8 cellular contexts compared by ENCODE assay signal in the genomic region with DNA sequence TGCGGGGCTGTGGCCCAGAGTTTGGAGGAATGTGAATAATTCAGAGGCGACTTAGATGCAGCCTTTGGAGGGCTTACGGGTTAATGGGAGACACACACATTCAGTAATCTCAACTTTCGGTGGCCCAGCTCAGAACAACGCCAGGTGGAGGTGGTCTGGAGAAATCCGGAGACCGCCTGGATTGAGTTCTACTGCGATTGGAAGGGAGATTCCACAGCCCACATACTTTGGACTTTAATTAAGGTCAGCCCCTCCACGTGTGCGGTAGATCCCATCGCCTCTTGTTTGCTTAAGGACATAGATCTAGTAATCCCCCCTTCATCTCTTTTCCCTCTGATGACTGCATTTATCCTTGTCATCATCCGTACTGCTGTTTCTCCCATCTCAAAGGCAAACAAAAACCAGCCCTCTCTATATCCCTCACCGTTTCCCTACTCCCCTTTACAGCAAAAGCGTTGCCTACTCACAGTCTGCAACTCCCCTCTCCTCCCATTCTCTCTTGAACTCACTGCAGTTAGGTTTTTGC. TPM values are rescaled to one million over a fixed set of nuclear protein-coding genes. Genes with fewer than 3 reads are reported as not detected.
DNase-seq lines count a peak whose midpoint lies in the region; ATAC-seq lines count a peak whose summit lies in the region.

No MANE protein-coding gene starts in this region.

- peak overlapping the region; percentile 96 for H3K4me3 Mint-ChIP-seq in activated CD8-positive, alpha-beta memory T cell treated with anti-CD3 and anti-CD28 coated beads, Interleukin-2, amount 10 ng/mL, durations not matched to agents 7 days and 5 days
- H3K4me3 Mint-ChIP-seq in naive thymus-derived CD8-positive, alpha-beta T cell: peak overlapping the region; percentile 91 to 100 (median 100)

- CTCF ChIA-PET in activated CD8-positive, alpha-beta memory T cell treated with anti-CD3 and anti-CD28 coated beads, Interleukin-2, amount 10 ng/mL, durations not matched to agents 7 days and 5 days (lab: Charles Lee): interaction anchor here (0.6 to 1.6 kb wide), 14 partner anchors 11 to 317 kb away, joined by 3 to 6 read pairs (median 3); a partner anchor contains a TSS

- H3K27me3 ChIP-seq in duodenal mucosa (ENCODE audit: control insufficient read depth in 1 of 2, insufficient read depth in 2 of 2, low read length in 2 of 2): no peaks in the 10 kb centered on the region

- no peaks in the 10 kb centered on the region for H3K9me3 ChIP-seq in duodenal mucosa (ENCODE audit: control insufficient read depth in 1 of 2, low read length in 2 of 2)

- peaks cover 16 to 22% of the 10 kb centered on the region in 2 donors for H3K4me1 ChIP-seq in duodenal mucosa (ENCODE audit: control insufficient read depth in 1 of 2, insufficient read depth in 2 of 2, low read length in 2 of 2)

- H3K27ac ChIP-seq in duodenal mucosa (ENCODE audit: low read depth, low read length): peak overlapping the region; percentile 89

- peak overlapping the region; percentile 96 to 100 for H3K4me3 ChIP-seq in duodenal mucosa (ENCODE audit: low read depth in 1 of 2, low read length in 2 of 2)

- no peaks in the 10 kb centered on the region for H3K27me3 Mint-ChIP-seq in activated CD8-positive, alpha-beta memory T cell treated with anti-CD3 and anti-CD28 coated beads, Interleukin-2, amount 10 ng/mL, durations not matched to agents 7 days and 5 days
- no peaks in the 10 kb centered on the region for H3K27me3 Mint-ChIP-seq in naive thymus-derived CD8-positive, alpha-beta T cell

- no peak for ATAC-seq in activated CD8-positive, alpha-beta memory T cell treated with anti-CD3 and anti-CD28 coated beads, Interleukin-2, amount 10 ng/mL, durations not matched to agents 7 days and 5 days
- ATAC-seq in naive thymus-derived CD8-positive, alpha-beta T cell: peak; percentile 1 to 2
- ATAC-seq in HG02763 (IDR thresholded peaks at IDR 0.05; ENCODE audit: unreplicated experiment) (no peak), HG03097 (IDR thresholded peaks at IDR 0.05; ENCODE audit: low FRiP score, unreplicated experiment) (no peak)

- H3K9me3 Mint-ChIP-seq in activated CD8-positive, alpha-beta memory T cell treated with anti-CD3 and anti-CD28 coated beads, Interleukin-2, amount 10 ng/mL, durations not matched to agents 7 days and 5 days (ENCODE audit: low read depth): no peaks in the 10 kb centered on the region
- H3K9me3 Mint-ChIP-seq in naive thymus-derived CD8-positive, alpha-beta T cell: no peaks in the 10 kb centered on the region

- peaks cover 13 to 19% of the 10 kb centered on the region in 2 donors for H3K36me3 ChIP-seq in duodenal mucosa (ENCODE audit: control insufficient read depth in 1 of 2, insufficient read depth in 2 of 2, low read length in 2 of 2)

- no peak for DNase-seq in activated CD8-positive, alpha-beta memory T cell treated with anti-CD3 and anti-CD28 coated beads, Interleukin-2, amount 10 ng/mL, durations not matched to agents 7 days and 5 days
- no peak for DNase-seq in activated CD8-positive, alpha-beta memory T cell treated with anti-CD3 and anti-CD28 coated beads, Interleukin-2, amount 50 U/mL, for 4 hours
- DNase-seq in NCI-H82 (lab: John Stamatoyannopoulos, UW) (peak; percentile 86), NCI-H128 (lab: John Stamatoyannopoulos, UW; ENCODE audit: unreplicated experiment) (no peak)
- no peak for DNase-seq in naive thymus-derived CD8-positive, alpha-beta T cell

- H3K9ac ChIP-seq in duodenal mucosa (ENCODE audit: low read depth in 1 of 2, low read length in 2 of 2): peak overlapping the region; percentile 90 to 99

- H3K36me3 Mint-ChIP-seq in activated CD8-positive, alpha-beta memory T cell treated with anti-CD3 and anti-CD28 coated beads, Interleukin-2, amount 10 ng/mL, durations not matched to agents 7 days and 5 days: peaks cover 2% of the 10 kb centered on the region
- peaks cover 0 to 5% (median 0%) of the 10 kb centered on the region in 3 donors for H3K36me3 Mint-ChIP-seq in naive thymus-derived CD8-positive, alpha-beta T cell

- H3K27ac Mint-ChIP-seq in activated CD8-positive, alpha-beta memory T cell treated with anti-CD3 and anti-CD28 coated beads, Interleukin-2, amount 10 ng/mL, durations not matched to agents 7 days and 5 days: peak overlapping the region; percentile 99
- H3K27ac Mint-ChIP-seq in naive thymus-derived CD8-positive, alpha-beta T cell: peak overlapping the region; percentile 98 to 100 (median 100)

- H3K4me1 Mint-ChIP-seq in activated CD8-positive, alpha-beta memory T cell treated with anti-CD3 and anti-CD28 coated beads, Interleukin-2, amount 10 ng/mL, durations not matched to agents 7 days and 5 days: peaks cover 28% of the 10 kb centered on the region
- peaks cover 15 to 32% (median 30%) of the 10 kb centered on the region in 4 donors for H3K4me1 Mint-ChIP-seq in naive thymus-derived CD8-positive, alpha-beta T cell

- POLR2A ChIA-PET in naive thymus-derived CD8-positive, alpha-beta T cell (lab: Charles Lee): interaction anchor here (0.7 to 2.1 kb wide), 33 partner anchors 10 to 860 kb away, joined by 3 to 16 read pairs (median 5); a partner anchor contains a TSS

RNA-seq across cellular contexts. Expression of a gene that starts 0.7 kb away (rescaled TPM):
- total RNA-seq in activated CD8-positive, alpha-beta memory T cell treated with anti-CD3 and anti-CD28 coated beads, Interleukin-2, amount 10 ng/mL, durations not matched to agents 7 days and 5 days: 10 to 100 TPM; 39.8 to 43.3 TPM
- total RNA-seq in naive thymus-derived CD8-positive, alpha-beta T cell: 100 to 1,000 TPM; 112 to 113 TPM
- polyA plus RNA-seq in naive thymus-derived CD8-positive, alpha-beta T cell: 10 to 100 TPM; 29.5 to 39.6 (median 31.1) TPM

RNA-seq across cellular contexts. Expression of a gene that starts 32.6 kb away (rescaled TPM):
- total RNA-seq in activated CD8-positive, alpha-beta memory T cell treated with anti-CD3 and anti-CD28 coated beads, Interleukin-2, amount 10 ng/mL, durations not matched to agents 7 days and 5 days: under 1 TPM; 0.70 TPM
- total RNA-seq in naive thymus-derived CD8-positive, alpha-beta T cell: 1 to 10 TPM; 2.9 to 3.7 TPM
- polyA plus RNA-seq in naive thymus-derived CD8-positive, alpha-beta T cell: 1 to 10 TPM in 2 of 3 donors, under 1 TPM in 1; 0.20 to 2.5 (median 2.0) TPM

RNA-seq across cellular contexts. Expression of a gene that starts 32.7 kb away (rescaled TPM):
- total RNA-seq in activated CD8-positive, alpha-beta memory T cell treated with anti-CD3 and anti-CD28 coated beads, Interleukin-2, amount 10 ng/mL, durations not matched to agents 7 days and 5 days: 1 to 10 TPM; 4.1 to 5.4 TPM
- 10 to 100 TPM; 28.7 to 30.7 TPM for total RNA-seq in naive thymus-derived CD8-positive, alpha-beta T cell
- polyA plus RNA-seq in naive thymus-derived CD8-positive, alpha-beta T cell: under 1 TPM; 0.06 to 0.47 (median 0.14) TPM

RNA-seq across cellular contexts. Expression of a gene that starts 58.9 kb away (rescaled TPM):
- 10 to 100 TPM; 11.2 to 11.8 TPM for total RNA-seq in activated CD8-positive, alpha-beta memory T cell treated with anti-CD3 and anti-CD28 coated beads, Interleukin-2, amount 10 ng/mL, durations not matched to agents 7 days and 5 days
- total RNA-seq in naive thymus-derived CD8-positive, alpha-beta T cell: 10 to 100 TPM; 39.1 to 41.1 TPM
- 10 to 100 TPM; 37.8 to 81.4 (median 72.7) TPM for polyA plus RNA-seq in naive thymus-derived CD8-positive, alpha-beta T cell

Comparison
In these comparisons a context has a peak if more than half of its experiments do, and no peak if none do; other contexts are left out.
1. ATAC-seq: peak in naive thymus-derived CD8-positive, alpha-beta T cell (2 of 2); none in activated CD8-positive, alpha-beta memory T cell treated with anti-CD3 and anti-CD28 coated beads, Interleukin-2, amount 10 ng/mL, durations not matched to agents 7 days and 5 days (single experiment), HG02763 (single experiment) and HG03097 (single experiment).
2. RNA of a gene that starts 32.7 kb away (total RNA-seq): 28.7 to 30.7 TPM in naive thymus-derived CD8-positive, alpha-beta T cell; 4.1 to 5.4 TPM in activated CD8-positive, alpha-beta memory T cell treated with anti-CD3 and anti-CD28 coated beads, Interleukin-2, amount 10 ng/mL, durations not matched to agents 7 days and 5 days; every median in the first group is over 4 times any median in the second.